In the genomic region with DNA sequence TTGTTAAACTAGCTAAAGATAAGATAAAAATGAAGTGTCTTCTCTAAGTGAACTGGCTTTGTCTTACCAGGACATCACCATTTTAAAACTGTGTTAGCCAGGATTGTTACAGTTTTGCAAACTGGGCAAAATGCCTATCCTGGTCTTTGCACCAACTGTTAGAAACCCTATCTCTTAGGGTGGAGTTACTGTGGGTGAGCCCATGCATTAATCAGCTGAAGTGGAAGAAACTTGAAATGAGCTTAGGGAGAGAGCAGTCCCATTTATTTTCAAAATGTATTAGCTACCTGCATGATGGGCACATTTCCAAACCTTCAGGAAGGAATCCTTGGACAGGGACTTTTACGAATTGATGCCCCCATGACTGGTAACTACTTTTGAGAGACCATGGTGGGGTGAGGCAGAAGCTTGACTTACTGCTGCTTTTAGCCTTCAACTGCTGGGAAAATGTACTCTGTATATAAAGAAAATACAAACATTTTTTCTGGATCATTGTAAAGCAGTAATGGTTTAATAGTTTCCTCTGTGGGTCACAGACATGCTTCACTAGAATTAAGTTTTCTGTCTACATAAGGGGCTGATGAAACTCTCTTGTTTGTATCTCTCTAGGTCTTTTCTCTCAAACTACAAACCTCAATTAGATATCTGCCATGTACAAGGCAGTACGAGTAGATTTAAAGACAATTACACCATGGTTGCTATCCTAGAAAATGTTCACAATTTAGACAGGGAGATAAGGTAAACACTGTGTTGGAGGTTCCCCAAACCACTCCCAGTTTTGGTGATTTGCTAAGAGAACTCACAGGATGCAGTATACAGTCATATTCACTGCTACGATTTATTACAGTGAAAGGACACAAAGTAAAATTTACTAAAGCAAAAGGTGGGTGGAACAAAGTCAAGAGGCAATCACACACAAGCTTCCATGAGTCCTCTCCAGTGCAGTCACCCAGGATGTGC, we compare ENCODE assay signal across 12 cellular contexts.
DNase-seq lines count a peak whose midpoint lies in the region; ATAC-seq and TF ChIP-seq lines count a peak whose summit lies in the region.
"Had no signal": no experiment of that assay in that cellular context is flagged by ENCODE, and none has a peak within 500 bp of the region (broad histone marks: within the 10 kb centered on the region; RNA-seq: fewer than 3 reads in every experiment).

No MANE protein-coding gene starts in this region.

- H3K27ac ChIP-seq in VCaP, result peak overlapping the region; percentile 80
- H3K27ac ChIP-seq: C4-2B had no signal

- ATAC-seq in left lobe of liver (peak; percentile 60), GM21390 (IDR thresholded peaks at IDR 0.05; ENCODE audit: unreplicated experiment) (no peak)
- ATAC-seq: right cardiac atrium had no signal

- no peak for TF ChIP-seq CTCF in VCaP (conservative IDR thresholded peaks at IDR 0.05)

- DNase-seq in DMS153 treated with DMSO at 0.1 percent for 48 hours (lab: John Stamatoyannopoulos, UW; ENCODE audit: unreplicated experiment) (peak; percentile 47), NCI-H2081 (lab: John Stamatoyannopoulos, UW) (peak; percentile 45 to 86), left lobe of liver (ENCODE audit: low spot score) (no peak), DMS114 treated with DMSO at 0.1 percent for 48 hours (lab: John Stamatoyannopoulos, UW; ENCODE audit: unreplicated experiment) (no peak), NCI-H2227 treated with DMSO at 0.1 percent for 48 hours (lab: John Stamatoyannopoulos, UW) (no peak)
- DNase-seq in stimulated activated naive CD4-positive, alpha-beta T cell (lab: John Stamatoyannopoulos, UW), result no peak
- DNase-seq: activated CD4-positive, alpha-beta T cell treated with anti-CD3 and anti-CD28 coated beads for 1 hour; activated T-cell treated with anti-CD3 and anti-CD28 coated beads, Interleukin-2, amount 50 U/mL, for 1 hour; right cardiac atrium had no signal

Comparison
In these comparisons a context has a peak if more than half of its experiments do, and no peak if none do; other contexts are left out.
1. DNase-seq: peak in DMS153 treated with DMSO at 0.1 percent for 48 hours (single experiment) and NCI-H2081 (2 of 2); none in left lobe of liver (single experiment), DMS114 treated with DMSO at 0.1 percent for 48 hours (single experiment), NCI-H2227 treated with DMSO at 0.1 percent for 48 hours (single experiment) and stimulated activated naive CD4-positive, alpha-beta T cell (0 of 6).